9 cellular contexts compared by ENCODE assay signal in genomic region chr14:20632831-20633771, GRCh38. TPM values are rescaled to one million over a fixed set of nuclear protein-coding genes. Genes with fewer than 3 reads are reported as not detected.
A peak's percentile ranks its signal among the peaks of the same experiment; 100 is the strongest.
DNase-seq lines count a peak whose midpoint lies in the region; ATAC-seq lines count a peak whose summit lies in the region.
"Had no signal": no experiment of that assay in that cellular context is flagged by ENCODE, and none has a peak within 500 bp of the region (broad histone marks: within the 10 kb centered on the region; RNA-seq: fewer than 3 reads in every experiment).

No MANE protein-coding gene starts in this region.

- no peak overlapping the region for H3K27ac ChIP-seq in CD8-positive, alpha-beta memory T cell (ENCODE audit: low read depth, low read length)
- no peak overlapping the region for H3K27ac ChIP-seq in HUES6 (ENCODE audit: low read depth, low read length)
- H3K27ac ChIP-seq in right cardiac atrium (ENCODE audit: low read length): no peak overlapping the region

- no peaks in the 10 kb centered on the region for H3K9me3 ChIP-seq in CD8-positive, alpha-beta memory T cell (ENCODE audit: low read length)
- H3K9me3 ChIP-seq in HUES6 (ENCODE audit: control insufficient read depth, insufficient read depth, low read depth, low read length) (no peaks in the 10 kb centered on the region), right cardiac atrium (ENCODE audit: control insufficient read depth, low read length) (no peaks in the 10 kb centered on the region)

- POLR2A ChIA-PET in CD8-positive, alpha-beta memory T cell (lab: Charles Lee): interaction anchor here (0.6 to 1.3 kb wide), 2 partner anchors 20 to 229 kb away, joined by 4 to 8 read pairs; no protein-coding TSS in a partner anchor

- ATAC-seq in GM21381 (IDR thresholded peaks at IDR 0.05; ENCODE audit: unreplicated experiment) (peak; percentile 46), right cardiac atrium (peak; percentile 71 to 86)

- peaks cover 0 to 5% (median 0%) of the 10 kb centered on the region in 5 donors for H3K9me3 Mint-ChIP-seq in CD8-positive, alpha-beta memory T cell
- peaks cover 9% of the 10 kb centered on the region for H3K9me3 Mint-ChIP-seq in activated naive CD8-positive, alpha-beta T cell treated with anti-CD3 and anti-CD28 coated beads for 36 hours

- 6% methylated on average over 46 of the region's 46 CpGs for WGBS in right cardiac atrium

- CTCF ChIA-PET in CD8-positive, alpha-beta memory T cell (lab: Charles Lee): interaction anchor here (1.1 to 3.1 kb wide), 4 partner anchors 11 to 49 kb away, joined by 3 to 21 read pairs (median 11); no protein-coding TSS in a partner anchor

- intact Hi-C loops in right cardiac atrium (cut with DNase I): loop anchor here in 1 of 4 donors (5.0 kb wide), 1 partner anchor 49 kb away; the partner anchor contains the start of gene RNASE4

- peak overlapping the region; percentile 53 for H3K9ac ChIP-seq in HUES6 (ENCODE audit: low read length)

- H3K4me1 Mint-ChIP-seq in CD8-positive, alpha-beta memory T cell: peaks cover 40 to 61% (median 57%) of the 10 kb centered on the region in 3 donors
- H3K4me1 Mint-ChIP-seq in activated naive CD8-positive, alpha-beta T cell treated with anti-CD3 and anti-CD28 coated beads for 36 hours: peaks cover 31% of the 10 kb centered on the region

- H3K36me3 Mint-ChIP-seq in CD8-positive, alpha-beta memory T cell: no peaks in the 10 kb centered on the region
- peaks cover 2% of the 10 kb centered on the region for H3K36me3 Mint-ChIP-seq in activated naive CD8-positive, alpha-beta T cell treated with anti-CD3 and anti-CD28 coated beads for 36 hours

- no peaks in the 10 kb centered on the region for H3K27me3 ChIP-seq in CD8-positive, alpha-beta memory T cell (ENCODE audit: insufficient read depth, low read length, poor library complexity, severe bottlenecking)
- H3K27me3 ChIP-seq in HUES6 (ENCODE audit: control insufficient read depth, insufficient read depth, low read length) (peaks cover 17% of the 10 kb centered on the region), right cardiac atrium (ENCODE audit: control insufficient read depth, insufficient read depth) (no peaks in the 10 kb centered on the region)

- H3K36me3 ChIP-seq in CD8-positive, alpha-beta memory T cell (ENCODE audit: insufficient read depth, low read length): no peaks in the 10 kb centered on the region
- no peaks in the 10 kb centered on the region for H3K36me3 ChIP-seq in HUES6 (ENCODE audit: control insufficient read depth, insufficient read depth, low read length)

- DNase-seq in CD8-positive, alpha-beta memory T cell: peak in 4 of 5 donors; percentile 47 to 71 (median 68)
- DNase-seq in SIG-M5 treated with dmso at 0.1 percent for 504 hours (lab: John Stamatoyannopoulos, UW; ENCODE audit: unreplicated experiment): peak; percentile 83
- DNase-seq in activated naive CD8-positive, alpha-beta T cell treated with anti-CD3 and anti-CD28 coated beads for 36 hours: peak; percentile 64
- DNase-seq in right cardiac atrium: peak in 1 of 3 donors; percentile 43
- DNase-seq in renal cortical epithelial cell (ENCODE audit: low read depth): peak; percentile 59
- DNase-seq in T1000 (lab: John Stamatoyannopoulos, UW): no peak

- H3K4me3 Mint-ChIP-seq in CD8-positive, alpha-beta memory T cell: peak overlapping the region; percentile 86 to 94 (median 89)
- peak overlapping the region; percentile 80 for H3K4me3 Mint-ChIP-seq in activated naive CD8-positive, alpha-beta T cell treated with anti-CD3 and anti-CD28 coated beads for 36 hours

- peaks cover 23 to 31% of the 10 kb centered on the region in 2 donors for H3K27me3 Mint-ChIP-seq in CD8-positive, alpha-beta memory T cell
- H3K27me3 Mint-ChIP-seq in activated naive CD8-positive, alpha-beta T cell treated with anti-CD3 and anti-CD28 coated beads for 36 hours: peaks cover 54% of the 10 kb centered on the region

- peaks cover 23% of the 10 kb centered on the region for H3K4me1 ChIP-seq in CD8-positive, alpha-beta memory T cell (ENCODE audit: insufficient read depth, low read length)
- peaks cover 5% of the 10 kb centered on the region; the same call in 1 of the 2 replicates for H3K4me1 ChIP-seq in HUES6 (ENCODE audit: control insufficient read depth, insufficient read depth, low read length)
- peaks cover 4% of the 10 kb centered on the region for H3K4me1 ChIP-seq in right cardiac atrium (ENCODE audit: control insufficient read depth, insufficient read depth, low read length)

- H3K4me3 ChIP-seq in CD8-positive, alpha-beta memory T cell (ENCODE audit: low read length): peak overlapping the region; percentile 69
- H3K4me3 ChIP-seq in HUES6 (ENCODE audit: low read depth, low read length) (peak overlapping the region; percentile 91), right cardiac atrium (ENCODE audit: low read length) (peak overlapping the region; percentile 31)

- peak overlapping the region in 7 of 8 donors; percentile 22 to 94 (median 85) for H3K27ac Mint-ChIP-seq in CD8-positive, alpha-beta memory T cell
- H3K27ac Mint-ChIP-seq in activated naive CD8-positive, alpha-beta T cell treated with anti-CD3 and anti-CD28 coated beads for 36 hours: peak overlapping the region; percentile 89

RNA-seq across cellular contexts. Expression of gene OR6S1, which starts 8.4 kb away (rescaled TPM):
- total RNA-seq in CD8-positive, alpha-beta memory T cell: not detected
- polyA plus RNA-seq in CD8-positive, alpha-beta memory T cell: not detected
- not detected for total RNA-seq in activated naive CD8-positive, alpha-beta T cell treated with anti-CD3 and anti-CD28 coated beads for 36 hours
- not detected for total RNA-seq in right cardiac atrium
- not detected for polyA plus RNA-seq in right cardiac atrium
- not detected in 2 replicates for total RNA-seq in renal cortical epithelial cell
- total RNA-seq: T-helper 2 cell treated with Interferon-gamma antibody and Interleukin-4, amounts not matched to agents 100 ng/mL and 5 ng/mL, for 36 hours had no signal

RNA-seq across cellular contexts. Expression of gene RNASE12, which starts 41.9 kb away (rescaled TPM):
- not detected for total RNA-seq in CD8-positive, alpha-beta memory T cell
- not detected for polyA plus RNA-seq in CD8-positive, alpha-beta memory T cell
- not detected for total RNA-seq in activated naive CD8-positive, alpha-beta T cell treated with anti-CD3 and anti-CD28 coated beads for 36 hours
- total RNA-seq in right cardiac atrium: not detected
- not detected for polyA plus RNA-seq in right cardiac atrium
- not detected in 2 replicates for total RNA-seq in renal cortical epithelial cell
- total RNA-seq: T-helper 2 cell treated with Interferon-gamma antibody and Interleukin-4, amounts not matched to agents 100 ng/mL and 5 ng/mL, for 36 hours had no signal

RNA-seq across cellular contexts. Expression of gene RNASE11, which starts 45.3 kb away (rescaled TPM):
- total RNA-seq in CD8-positive, alpha-beta memory T cell: not detected
- polyA plus RNA-seq in CD8-positive, alpha-beta memory T cell: not detected
- total RNA-seq in activated naive CD8-positive, alpha-beta T cell treated with anti-CD3 and anti-CD28 coated beads for 36 hours: not detected
- not detected for total RNA-seq in right cardiac atrium
- polyA plus RNA-seq in right cardiac atrium: not detected
- not detected in 2 replicates for total RNA-seq in renal cortical epithelial cell
- total RNA-seq: T-helper 2 cell treated with Interferon-gamma antibody and Interleukin-4, amounts not matched to agents 100 ng/mL and 5 ng/mL, for 36 hours had no signal

RNA-seq across cellular contexts. Expression of gene RNASE4, which starts 51.3 kb away (rescaled TPM):
- total RNA-seq in CD8-positive, alpha-beta memory T cell: under 1 TPM in 1 of 2 experiments, not detected in 1; 0.57 TPM
- 2.3 TPM for polyA plus RNA-seq in CD8-positive, alpha-beta memory T cell
- under 1 TPM; 0.35 to 0.68 TPM for total RNA-seq in activated naive CD8-positive, alpha-beta T cell treated with anti-CD3 and anti-CD28 coated beads for 36 hours
- total RNA-seq in right cardiac atrium: 10 to 100 TPM; 18.0 to 20.0 (median 19.0) TPM
- polyA plus RNA-seq in right cardiac atrium: 31.3 TPM
- total RNA-seq in renal cortical epithelial cell: 2.1 and 15.3 TPM in 2 replicates

RNA-seq across cellular contexts. Expression of gene ANG, which starts 55.5 kb away (rescaled TPM):
- total RNA-seq in CD8-positive, alpha-beta memory T cell: under 1 TPM; 0.39 to 0.58 TPM
- 1.4 TPM for polyA plus RNA-seq in CD8-positive, alpha-beta memory T cell
- total RNA-seq in activated naive CD8-positive, alpha-beta T cell treated with anti-CD3 and anti-CD28 coated beads for 36 hours: 1 to 10 TPM; 1.1 to 1.3 TPM
- total RNA-seq in right cardiac atrium (1 to 10 TPM; 6.1 to 7.9 (median 7.1) TPM), renal cortical epithelial cell (2.3 and 4.5 TPM in 2 replicates)
- polyA plus RNA-seq in right cardiac atrium: 11.0 TPM

Comparison
In these comparisons a context has a peak if more than half of its experiments do, and no peak if none do; other contexts are left out.
1. H3K4me3 ChIP-seq: peak in every context shown above with its lines; median percentile 91 in HUES6; 69 in CD8-positive, alpha-beta memory T cell; 31 in right cardiac atrium.